ENCODE assay signal across 2 cellular contexts in the genomic region with DNA sequence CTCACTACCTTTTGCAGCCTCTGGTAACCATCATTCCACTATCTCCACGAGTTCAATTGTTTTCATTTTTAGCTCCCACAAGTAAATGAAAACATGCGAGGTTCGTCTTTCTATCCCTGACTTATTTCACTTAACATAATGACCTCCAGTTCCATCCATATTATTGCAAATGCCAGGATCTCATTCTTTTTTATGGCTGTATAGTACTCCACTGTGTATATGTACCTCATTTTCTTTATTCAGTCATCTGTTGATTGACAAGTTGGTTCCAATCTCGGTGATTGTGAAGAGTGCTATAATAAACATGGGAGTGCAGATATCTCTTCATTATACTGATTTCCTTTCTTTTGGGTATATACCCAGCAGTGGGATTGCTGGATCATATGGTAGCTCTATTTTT.
TF ChIP-seq lines count a peak whose summit lies in the region.

No MANE protein-coding gene starts in this region.

TF ChIP-seq in HEK293, 187 proteins besides CTCF, POLR2A, EP300 and RAD21:
- TF ChIP-seq OVOL3 (tag by site-specific recombination; IDR thresholded peaks at IDR 0.05), result no peak
- TF ChIP-seq, protein P1, sequence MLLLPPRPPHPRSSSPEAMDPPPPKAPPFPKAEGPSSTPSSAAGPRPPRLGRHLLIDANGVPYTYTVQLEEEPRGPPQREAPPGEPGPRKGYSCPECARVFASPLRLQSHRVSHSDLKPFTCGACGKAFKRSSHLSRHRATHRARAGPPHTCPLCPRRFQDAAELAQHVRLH (tag by site-specific recombination; IDR thresholded peaks at IDR 0.05), result 0 out of 2 replicates have a peak, but pooled peaks have one; percentile 38
- TF ChIP-seq ZNF146 (tag by site-specific recombination; IDR thresholded peaks at IDR 0.05), result peak; percentile 71

TF ChIP-seq in K562, 482 proteins besides CTCF, POLR2A, EP300 and RAD21:
- peak; percentile 73 for TF ChIP-seq RBM25 (IDR thresholded peaks at IDR 0.05; ENCODE audit: low read depth, low read length, severe bottlenecking)
- TF ChIP-seq TSC22D4 (tag; IDR thresholded peaks at IDR 0.05), result no peak
- TF ChIP-seq TCFL5 (CRISPR knock-in tag; conservative IDR thresholded peaks at IDR 0.05), result no peak
- TF ChIP-seq TCF3 (CRISPR knock-in tag; IDR thresholded peaks at IDR 0.05), result no peak
- TF ChIP-seq RBM22 (IDR thresholded peaks at IDR 0.05; ENCODE audit: low read depth, low read length, poor library complexity, severe bottlenecking), result no peak
- TF ChIP-seq ZNF146 (CRISPR knock-in tag; IDR thresholded peaks at IDR 0.05; ENCODE audit: unreplicated experiment), result peak; percentile 94
- no peak for TF ChIP-seq SRSF3 (IDR thresholded peaks at IDR 0.05; ENCODE audit: insufficient read depth, low read length)
